ENCODE assay signal across 9 cellular contexts in genomic region chr5:114362197-114362976, GRCh38. TPM values are rescaled to one million over a fixed set of nuclear protein-coding genes. Genes with fewer than 3 reads are reported as not detected.
DNase-seq lines count a peak whose midpoint lies in the region; ATAC-seq, FAIRE-seq and TF ChIP-seq lines count a peak whose summit lies in the region.
"Had no signal": no experiment of that assay in that cellular context is flagged by ENCODE, and none has a peak within 500 bp of the region (broad histone marks: within the 10 kb centered on the region; RNA-seq: fewer than 3 reads in every experiment).

No MANE protein-coding gene starts in this region.

- peak in 1 of 3 experiments; percentile 9 for TF ChIP-seq CTCF in esophagus muscularis mucosa (IDR thresholded peaks at IDR 0.05)

- no peak overlapping the region for H2BK120ac ChIP-seq in neuronal stem cell (ENCODE audit: low read depth, low read length)

- H3K14ac ChIP-seq in neuronal stem cell (ENCODE audit: low read length): peak overlapping the region; percentile 56

- no peak overlapping the region for H4K91ac ChIP-seq in neuronal stem cell (ENCODE audit: low read depth, low read length, poor library complexity)

- H3K27me3 ChIP-seq in esophagus muscularis mucosa: peaks cover 0 to 32% (median 3%) of the 10 kb centered on the region in 4 donors
- H3K27me3 ChIP-seq in neuronal stem cell (ENCODE audit: control insufficient read depth in 3 of 3, insufficient read depth in 3 of 3, low read depth in 1 of 3, low read length in 3 of 3): peaks cover 0 to 75% (median 12%) of the 10 kb centered on the region in 3 experiments

- peak overlapping the region; percentile 81 for H2BK15ac ChIP-seq in neuronal stem cell (ENCODE audit: low read length)

- H3K36me3 ChIP-seq in esophagus muscularis mucosa: no peaks in the 10 kb centered on the region
- H3K36me3 ChIP-seq in neuronal stem cell (replicated peaks in 1 of 2; ENCODE audit: control insufficient read depth in 2 of 2, insufficient read depth in 2 of 2, low read length in 2 of 2): no peaks in the 10 kb centered on the region

- no peak overlapping the region for H4K8ac ChIP-seq in neuronal stem cell (ENCODE audit: low read depth, low read length)

- intact Hi-C loops in esophagus muscularis mucosa (cut with DNase I): loop anchor here (5.0 kb wide), 1 partner anchor 95 kb away; no protein-coding TSS in a partner anchor

- peak overlapping the region; percentile 98 for H3K4me2 ChIP-seq in neuronal stem cell (ENCODE audit: insufficient read depth, low read length, poor library complexity, severe bottlenecking)

- H3K9me3 ChIP-seq in esophagus muscularis mucosa (no peaks in the 10 kb centered on the region), neuronal stem cell (replicated peaks in 1 of 2; ENCODE audit: control insufficient read depth in 2 of 2, insufficient read depth in 1 of 2, low read depth in 1 of 2, low read length in 2 of 2) (no peaks in the 10 kb centered on the region)

- FAIRE-seq in GM12891 (lab: Jason Lieb, UNC): no peak

- DNase-seq in GM12891 (ENCODE audit: insufficient read length, low spot score): peak; percentile 46
- peak; percentile 27 for DNase-seq in NCI-H2227 (lab: John Stamatoyannopoulos, UW; ENCODE audit: unreplicated experiment)
- no peak for DNase-seq in esophagus muscularis mucosa (ENCODE audit: extremely low spot score)
- peak; percentile 75 for DNase-seq in neuronal stem cell (ENCODE audit: low spot score)
- DNase-seq in NCI-H2171 (lab: John Stamatoyannopoulos, UW): no peak
- no peak for DNase-seq in A172 (ENCODE audit: low spot score)
- DNase-seq in GF-D8 (lab: John Stamatoyannopoulos, UW): no peak

- H2AK5ac ChIP-seq in neuronal stem cell (ENCODE audit: low read depth, low read length): no peak overlapping the region

- H2AFZ ChIP-seq in neuronal stem cell (ENCODE audit: low read length): peak overlapping the region; percentile 99

- peak overlapping the region; percentile 97 for H3K9ac ChIP-seq in neuronal stem cell (ENCODE audit: low read depth, low read length, poor library complexity)

- H2BK12ac ChIP-seq in neuronal stem cell (ENCODE audit: low read length): no peak overlapping the region

- peak overlapping the region; percentile 53 for H2BK5ac ChIP-seq in neuronal stem cell (ENCODE audit: low read length)

- 0% methylated on average over 7 of the region's 87 CpGs for WGBS in esophagus muscularis mucosa
- WGBS in neuronal stem cell (ENCODE audit: extremely low coverage in 2 of 2, insufficient read length in 2 of 2, insufficient replicate concordance in 1 of 2), 2 donors: no CpG with 5 or more reads among the region's 87 CpGs

- H3K4me3 ChIP-seq in esophagus muscularis mucosa: peak overlapping the region; percentile 69 to 77 (median 74)
- H3K4me3 ChIP-seq in neuronal stem cell (ENCODE audit: low read length in 2 of 2): peak overlapping the region; percentile 70 to 96

- H3K27ac ChIP-seq in esophagus muscularis mucosa (replicated peaks in 1 of 4) (peak overlapping the region; percentile 46 to 80 (median 72)), neuronal stem cell (replicated peaks; ENCODE audit: low read length) (peak overlapping the region; percentile 75)

- H3K4ac ChIP-seq in neuronal stem cell (ENCODE audit: low read length): peak overlapping the region; percentile 89

- peaks cover 3% of the 10 kb centered on the region for H3K79me1 ChIP-seq in neuronal stem cell (ENCODE audit: low read depth, low read length)

- peaks cover 11 to 40% (median 38%) of the 10 kb centered on the region in 4 donors for H3K4me1 ChIP-seq in esophagus muscularis mucosa
- peaks cover 3% of the 10 kb centered on the region in 2 donors for H3K4me1 ChIP-seq in neuronal stem cell (ENCODE audit: control insufficient read depth in 2 of 2, insufficient read depth in 1 of 2, low read depth in 1 of 2, low read length in 2 of 2)

- peak overlapping the region; percentile 93 for H3K23ac ChIP-seq in neuronal stem cell (ENCODE audit: low read depth, low read length, poor library complexity)

- TF ChIP-seq EP300 in esophagus muscularis mucosa (IDR thresholded peaks at IDR 0.05): no peak

- peak overlapping the region; percentile 96 for H3K18ac ChIP-seq in neuronal stem cell (ENCODE audit: low read length)

- TF ChIP-seq POLR2A in GM12891 (IDR thresholded peaks at IDR 0.05; ENCODE audit: low read depth, low read length): no peak
- TF ChIP-seq POLR2A in esophagus muscularis mucosa (IDR thresholded peaks at IDR 0.05; ENCODE audit: low read depth): no peak

- ATAC-seq in GM21576 (IDR thresholded peaks at IDR 0.05; ENCODE audit: unreplicated experiment): peak; percentile 16

TF ChIP-seq in GM12891, 5 proteins besides CTCF, POLR2A, EP300 and RAD21:
- no peak for TF ChIP-seq PAX5 (IDR thresholded peaks at IDR 0.05; ENCODE audit: insufficient read depth, low read length, severe bottlenecking)
- no peak for TF ChIP-seq TAF1 (IDR thresholded peaks at IDR 0.05; ENCODE audit: low read depth, low read length)
- TF ChIP-seq POU2F2 (IDR thresholded peaks at IDR 0.05; ENCODE audit: low read depth, low read length): no peak
- TF ChIP-seq SPI1 (IDR thresholded peaks at IDR 0.05; ENCODE audit: low read depth, low read length): no peak
- no peak for TF ChIP-seq POLR2AphosphoS5 (IDR thresholded peaks at IDR 0.05; ENCODE audit: low read depth, low read length)

RNA-seq across cellular contexts. Expression of gene KCNN2, which starts 0.5 kb away (rescaled TPM):
- 0.18 TPM for polyA plus RNA-seq in GM12891 (2012; ENCODE audit: low read depth, missing spikeins)
- 10 to 100 TPM in 1 of 4 donors, 1 to 10 TPM in 3; 6.5 to 10.2 (median 8.6) TPM for total RNA-seq in esophagus muscularis mucosa
- polyA plus RNA-seq in neuronal stem cell (2013, experiment 1 of 2): 2.1 TPM
- 2.2 TPM for polyA plus RNA-seq in neuronal stem cell (2013, experiment 2 of 2)
- not detected in 2 replicates for total RNA-seq in A172 (2014; rRNA removed; shearing (Covaris generic))
- total RNA-seq: T-helper 1 cell treated with Interleukin-12 subunit alpha and Interleukin-12 subunit beta and Interleukin-4 antibody, amounts not matched to agents 30 ng/mL and 1 ng/mL, for 36 hours had no signal

Comparison
In these comparisons a context has a peak if more than half of its experiments do, and no peak if none do; other contexts are left out.
1. DNase-seq: peak in GM12891 (single experiment), NCI-H2227 (single experiment) and neuronal stem cell (single experiment); none in esophagus muscularis mucosa (single experiment), NCI-H2171 (single experiment), A172 (single experiment) and GF-D8 (single experiment).